Comparison of ENCODE assay signal across 8 cellular contexts in the genomic region with DNA sequence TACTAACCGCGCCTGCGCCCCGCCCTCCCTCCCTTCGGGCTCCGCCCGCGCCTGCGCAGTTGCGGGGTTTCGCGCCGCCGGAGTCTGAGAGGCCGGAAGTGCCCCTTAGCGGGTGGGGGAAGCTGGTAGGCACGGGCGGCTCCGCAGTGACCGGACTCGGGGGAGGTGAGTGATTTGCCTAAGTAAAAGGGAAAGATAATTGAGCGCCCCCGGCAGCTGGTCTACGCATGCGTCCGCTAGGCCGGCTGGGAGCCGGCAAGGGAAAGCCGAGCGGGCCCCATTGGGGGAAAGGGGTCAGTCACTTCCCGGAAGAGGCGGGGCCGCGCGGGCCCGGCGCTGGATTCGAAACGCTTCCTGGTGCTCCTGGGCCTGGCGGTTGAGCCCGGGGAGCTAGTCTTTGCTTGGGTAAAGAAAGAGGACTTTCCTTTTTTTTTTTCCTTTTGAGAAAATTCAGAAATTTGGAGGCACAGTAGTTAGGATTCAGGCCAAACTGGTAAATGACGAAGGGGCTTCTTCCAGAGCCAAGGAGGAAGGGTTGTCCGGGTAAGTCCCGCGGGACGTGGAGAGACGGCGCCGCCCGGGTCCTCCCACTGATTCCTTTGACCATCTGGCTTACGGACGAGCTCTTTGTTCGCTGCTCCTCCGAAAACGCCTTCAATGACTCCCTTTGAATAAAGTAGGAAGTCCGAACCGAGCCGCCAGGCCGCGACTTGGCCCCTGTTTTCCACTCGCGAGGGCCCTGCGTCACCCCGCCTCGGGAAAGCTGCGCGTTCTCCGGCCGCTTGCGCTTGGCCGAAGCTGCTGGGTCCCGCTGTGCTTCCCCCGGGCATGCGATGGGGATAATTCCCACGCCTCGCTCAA. TPM values are rescaled to one million over a fixed set of nuclear protein-coding genes. Genes with fewer than 3 reads are reported as not detected.
A peak's percentile ranks its signal among the peaks of the same experiment; 100 is the strongest.
DNase-seq lines count a peak whose midpoint lies in the region; ATAC-seq, FAIRE-seq and TF ChIP-seq lines count a peak whose summit lies in the region.

A gene with protein sequence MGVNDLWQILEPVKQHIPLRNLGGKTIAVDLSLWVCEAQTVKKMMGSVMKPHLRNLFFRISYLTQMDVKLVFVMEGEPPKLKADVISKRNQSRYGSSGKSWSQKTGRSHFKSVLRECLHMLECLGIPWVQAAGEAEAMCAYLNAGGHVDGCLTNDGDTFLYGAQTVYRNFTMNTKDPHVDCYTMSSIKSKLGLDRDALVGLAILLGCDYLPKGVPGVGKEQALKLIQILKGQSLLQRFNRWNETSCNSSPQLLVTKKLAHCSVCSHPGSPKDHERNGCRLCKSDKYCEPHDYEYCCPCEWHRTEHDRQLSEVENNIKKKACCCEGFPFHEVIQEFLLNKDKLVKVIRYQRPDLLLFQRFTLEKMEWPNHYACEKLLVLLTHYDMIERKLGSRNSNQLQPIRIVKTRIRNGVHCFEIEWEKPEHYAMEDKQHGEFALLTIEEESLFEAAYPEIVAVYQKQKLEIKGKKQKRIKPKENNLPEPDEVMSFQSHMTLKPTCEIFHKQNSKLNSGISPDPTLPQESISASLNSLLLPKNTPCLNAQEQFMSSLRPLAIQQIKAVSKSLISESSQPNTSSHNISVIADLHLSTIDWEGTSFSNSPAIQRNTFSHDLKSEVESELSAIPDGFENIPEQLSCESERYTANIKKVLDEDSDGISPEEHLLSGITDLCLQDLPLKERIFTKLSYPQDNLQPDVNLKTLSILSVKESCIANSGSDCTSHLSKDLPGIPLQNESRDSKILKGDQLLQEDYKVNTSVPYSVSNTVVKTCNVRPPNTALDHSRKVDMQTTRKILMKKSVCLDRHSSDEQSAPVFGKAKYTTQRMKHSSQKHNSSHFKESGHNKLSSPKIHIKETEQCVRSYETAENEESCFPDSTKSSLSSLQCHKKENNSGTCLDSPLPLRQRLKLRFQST (plus strand): TSS at position 336 of the 861 bp plus-strand sequence. CDS start 5,806 bp downstream, outside the sequence.
A gene with protein sequence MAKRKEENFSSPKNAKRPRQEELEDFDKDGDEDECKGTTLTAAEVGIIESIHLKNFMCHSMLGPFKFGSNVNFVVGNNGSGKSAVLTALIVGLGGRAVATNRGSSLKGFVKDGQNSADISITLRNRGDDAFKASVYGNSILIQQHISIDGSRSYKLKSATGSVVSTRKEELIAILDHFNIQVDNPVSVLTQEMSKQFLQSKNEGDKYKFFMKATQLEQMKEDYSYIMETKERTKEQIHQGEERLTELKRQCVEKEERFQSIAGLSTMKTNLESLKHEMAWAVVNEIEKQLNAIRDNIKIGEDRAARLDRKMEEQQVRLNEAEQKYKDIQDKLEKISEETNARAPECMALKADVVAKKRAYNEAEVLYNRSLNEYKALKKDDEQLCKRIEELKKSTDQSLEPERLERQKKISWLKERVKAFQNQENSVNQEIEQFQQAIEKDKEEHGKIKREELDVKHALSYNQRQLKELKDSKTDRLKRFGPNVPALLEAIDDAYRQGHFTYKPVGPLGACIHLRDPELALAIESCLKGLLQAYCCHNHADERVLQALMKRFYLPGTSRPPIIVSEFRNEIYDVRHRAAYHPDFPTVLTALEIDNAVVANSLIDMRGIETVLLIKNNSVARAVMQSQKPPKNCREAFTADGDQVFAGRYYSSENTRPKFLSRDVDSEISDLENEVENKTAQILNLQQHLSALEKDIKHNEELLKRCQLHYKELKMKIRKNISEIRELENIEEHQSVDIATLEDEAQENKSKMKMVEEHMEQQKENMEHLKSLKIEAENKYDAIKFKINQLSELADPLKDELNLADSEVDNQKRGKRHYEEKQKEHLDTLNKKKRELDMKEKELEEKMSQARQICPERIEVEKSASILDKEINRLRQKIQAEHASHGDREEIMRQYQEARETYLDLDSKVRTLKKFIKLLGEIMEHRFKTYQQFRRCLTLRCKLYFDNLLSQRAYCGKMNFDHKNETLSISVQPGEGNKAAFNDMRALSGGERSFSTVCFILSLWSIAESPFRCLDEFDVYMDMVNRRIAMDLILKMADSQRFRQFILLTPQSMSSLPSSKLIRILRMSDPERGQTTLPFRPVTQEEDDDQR (minus strand): TSS at position 8 of the 861 bp plus-strand sequence. CDS start 7,864 bp downstream, outside the sequence.

- no peak for TF ChIP-seq CTCF in DOHH2 (IDR thresholded peaks at IDR 0.05; ENCODE audit: low read depth, low read length, poor library complexity, severe bottlenecking)
- TF ChIP-seq CTCF in esophagus muscularis mucosa (IDR thresholded peaks at IDR 0.05): no peak

- H2AFZ ChIP-seq in GM23248 (peak within 1 kb of the TSS; percentile 87), Karpas-422 (ENCODE audit: low read length) (peak within 1 kb of the TSS; percentile 18; the same call in 1 of the 2 replicates)

- peaks cover 3 to 5% of the 10 kb centered on the region in 2 donors for H3K36me3 Mint-ChIP-seq in activated T-cell treated with anti-CD3 and anti-CD28 coated beads, Interleukin-2, amount 50 U/mL, for 72 hours (ENCODE audit: insufficient read depth in 2 of 2)

- WGBS in GM23248 (ENCODE audit: low coverage in 1 of 2, low lambda C conversion rate in 2 of 2, missing lambda C conversion rate in 2 of 2), 2 experiments: 1 to 2% methylated on average over 73 to 74 of the region's 76 CpGs
- WGBS in esophagus muscularis mucosa: under 1% methylated on average over 45 of the region's 76 CpGs

- no peaks in the 10 kb centered on the region for H3K9me2 ChIP-seq in DOHH2 (replicated peaks; ENCODE audit: control insufficient read depth, low read length)
- H3K9me2 ChIP-seq in GM23248 (ENCODE audit: insufficient read depth): no peaks in the 10 kb centered on the region
- no peaks in the 10 kb centered on the region for H3K9me2 ChIP-seq in Karpas-422 (replicated peaks; ENCODE audit: insufficient read depth, low read length)

- H3K4me1 ChIP-seq in DOHH2 (ENCODE audit: control insufficient read depth, low read length): peaks cover 53% of the 10 kb centered on the region
- H3K4me1 ChIP-seq in GM23248 (ENCODE audit: insufficient read depth): peaks cover 38% of the 10 kb centered on the region
- H3K4me1 ChIP-seq in Karpas-422 (ENCODE audit: low read length): peaks cover 69% of the 10 kb centered on the region
- H3K4me1 ChIP-seq in esophagus muscularis mucosa: peaks cover 14 to 21% (median 17%) of the 10 kb centered on the region in 4 donors
- peaks cover 0 to 16% of the 10 kb centered on the region in 2 donors for H3K4me1 ChIP-seq in muscle layer of duodenum (ENCODE audit: control insufficient read depth in 1 of 2, insufficient read depth in 2 of 2, low read length in 2 of 2)

- peak within 1 kb of the TSS; percentile 81 for H3K4me3 ChIP-seq in DOHH2 (ENCODE audit: low read length)
- peak within 1 kb of the TSS; percentile 96 for H3K4me3 ChIP-seq in GM23248
- H3K4me3 ChIP-seq in Karpas-422 (ENCODE audit: low read length): peak within 1 kb of the TSS; percentile 95
- peak within 1 kb of the TSS; percentile 91 to 98 (median 96) for H3K4me3 ChIP-seq in esophagus muscularis mucosa
- H3K4me3 ChIP-seq in muscle layer of duodenum (ENCODE audit: low read depth in 1 of 2, low read length in 2 of 2): peak within 1 kb of the TSS; percentile 60 to 92

- H3K27me3 ChIP-seq in DOHH2 (ENCODE audit: control insufficient read depth, low read length) (no peaks in the 10 kb centered on the region), GM23248 (replicated peaks; ENCODE audit: insufficient read depth) (no peaks in the 10 kb centered on the region), Karpas-422 (ENCODE audit: low read length) (no peaks in the 10 kb centered on the region), esophagus muscularis mucosa (no peaks in the 10 kb centered on the region), muscle layer of duodenum (ENCODE audit: low read depth, low read length) (no peaks in the 10 kb centered on the region)

- intact Hi-C loops in esophagus muscularis mucosa (cut with DNase I): no loop called here

- TF ChIP-seq POLR2A in esophagus muscularis mucosa (IDR thresholded peaks at IDR 0.05; ENCODE audit: low read depth): no peak

- H4K20me1 ChIP-seq in DOHH2 (ENCODE audit: control insufficient read depth, insufficient read depth, low read depth, low read length): peaks cover 18% of the 10 kb centered on the region
- no peaks in the 10 kb centered on the region for H4K20me1 ChIP-seq in GM23248 (ENCODE audit: insufficient read depth)
- peaks cover 39% of the 10 kb centered on the region for H4K20me1 ChIP-seq in Karpas-422 (ENCODE audit: insufficient read depth, low read depth, low read length)

- H3K4me3 Mint-ChIP-seq in activated T-cell treated with anti-CD3 and anti-CD28 coated beads, Interleukin-2, amount 50 U/mL, for 72 hours: peak within 1 kb of the TSS; percentile 84 to 98

- DNase-seq in GM23248: peak; percentile 94
- peak; percentile 99 for DNase-seq in Karpas-422
- peak; percentile 88 for DNase-seq in RCC 7860 (ENCODE audit: low spot score)
- peak; percentile 91 to 92 for DNase-seq in activated T-cell treated with anti-CD3 and anti-CD28 coated beads, Interleukin-2, amount 50 U/mL, for 72 hours
- DNase-seq in esophagus muscularis mucosa (ENCODE audit: extremely low spot score): peak; percentile 96
- peak; percentile 87 for DNase-seq in stimulated activated CD8-positive, alpha-beta memory T cell treated with anti-CD3 and anti-CD28 coated beads, Interleukin-7, amount 100 ng/mL, for 24 hours (ENCODE audit: low read depth)

- H3K4me2 ChIP-seq in DOHH2 (ENCODE audit: low read length) (peak within 1 kb of the TSS; percentile 81), GM23248 (ENCODE audit: unreplicated experiment) (peak within 1 kb of the TSS; percentile 97), Karpas-422 (ENCODE audit: low read depth, low read length, poor library complexity, severe bottlenecking) (peak within 1 kb of the TSS; percentile 92)

- peak; percentile 87 to 91 for ATAC-seq in activated T-cell treated with anti-CD3 and anti-CD28 coated beads, Interleukin-2, amount 50 U/mL, for 72 hours (replicated peaks in 1 of 2)

- no peak for FAIRE-seq in RCC 7860 (lab: Jason Lieb, UNC)

- no peaks in the 10 kb centered on the region for H3K27me3 Mint-ChIP-seq in activated T-cell treated with anti-CD3 and anti-CD28 coated beads, Interleukin-2, amount 50 U/mL, for 72 hours (ENCODE audit: low read depth)

- TF ChIP-seq EP300 in esophagus muscularis mucosa (IDR thresholded peaks at IDR 0.05): no peak

- peak within 1 kb of the TSS; percentile 91 for H3K9ac ChIP-seq in GM23248
- H3K9ac ChIP-seq in Karpas-422 (ENCODE audit: low read length): peak within 1 kb of the TSS; percentile 95

- H3K4me1 Mint-ChIP-seq in activated T-cell treated with anti-CD3 and anti-CD28 coated beads, Interleukin-2, amount 50 U/mL, for 72 hours (ENCODE audit: low read depth): peaks cover 37% of the 10 kb centered on the region

- H3F3A ChIP-seq in DOHH2 (ENCODE audit: control insufficient read depth, insufficient read depth): peaks cover 12% of the 10 kb centered on the region
- peaks cover 6% of the 10 kb centered on the region; the same call in 1 of the 2 replicates for H3F3A ChIP-seq in GM23248 (ENCODE audit: insufficient read depth)

- H3K9me3 ChIP-seq in DOHH2 (ENCODE audit: control insufficient read depth, insufficient read depth, low read length): no peaks in the 10 kb centered on the region
- H3K9me3 ChIP-seq in GM23248 (ENCODE audit: low read depth): no peaks in the 10 kb centered on the region
- no peaks in the 10 kb centered on the region for H3K9me3 ChIP-seq in Karpas-422 (ENCODE audit: low read length)
- no peaks in the 10 kb centered on the region for H3K9me3 ChIP-seq in esophagus muscularis mucosa
- H3K9me3 ChIP-seq in muscle layer of duodenum (ENCODE audit: control insufficient read depth in 1 of 2, low read length in 2 of 2): no peaks in the 10 kb centered on the region

- no peaks in the 10 kb centered on the region for H3K9me3 Mint-ChIP-seq in activated T-cell treated with anti-CD3 and anti-CD28 coated beads, Interleukin-2, amount 50 U/mL, for 72 hours

- H3K79me2 ChIP-seq in DOHH2 (ENCODE audit: control insufficient read depth, low read length) (peaks cover 96% of the 10 kb centered on the region), GM23248 (ENCODE audit: insufficient read depth) (peaks cover 91% of the 10 kb centered on the region), Karpas-422 (ENCODE audit: low read length) (peaks cover 81% of the 10 kb centered on the region)

- in situ Hi-C loops in GM23248 (cut with MboI): no loop called here

- H3K27ac ChIP-seq in DOHH2 (ENCODE audit: low read depth, low read length) (peak within 1 kb of the TSS; percentile 84), GM23248 (peak within 1 kb of the TSS; percentile 95), Karpas-422 (ENCODE audit: low read length) (peak within 1 kb of the TSS; percentile 95), esophagus muscularis mucosa (replicated peaks in 1 of 4) (peak within 1 kb of the TSS; percentile 94 to 99 (median 96)), muscle layer of duodenum (ENCODE audit: low read length) (peak within 1 kb of the TSS; percentile 87)

- H3K27ac Mint-ChIP-seq in activated T-cell treated with anti-CD3 and anti-CD28 coated beads, Interleukin-2, amount 50 U/mL, for 72 hours: peak within 1 kb of the TSS; percentile 100

- H3K36me3 ChIP-seq in DOHH2 (ENCODE audit: control insufficient read depth, low read length) (peaks cover 55% of the 10 kb centered on the region), GM23248 (ENCODE audit: low read depth) (no peaks in the 10 kb centered on the region), Karpas-422 (ENCODE audit: insufficient read depth, low read length) (peaks cover 39% of the 10 kb centered on the region), esophagus muscularis mucosa (no peaks in the 10 kb centered on the region), muscle layer of duodenum (ENCODE audit: control insufficient read depth in 1 of 2, insufficient read depth in 2 of 2, low read length in 2 of 2) (no peaks in the 10 kb centered on the region)

RNA-seq across cellular contexts. Expression of the first gene that starts in this region (rescaled TPM):
- 8.1 and 10.2 TPM in 2 replicates for total RNA-seq in GM23248 (2014; rRNA removed; shearing (Covaris generic))
- polyA plus RNA-seq in GM23248 (2016; fragmentation: Nextera tagmentation; extraction: Ambion mirVana): 3.9 and 4.5 TPM in 2 replicates
- 125 and 251 TPM in 2 replicates for total RNA-seq in Karpas-422 (2014; rRNA removed; shearing (Covaris generic); ENCODE audit: low replicate concordance)
- 10 to 100 TPM; 33.1 to 35.2 TPM for total RNA-seq in activated T-cell treated with anti-CD3 and anti-CD28 coated beads, Interleukin-2, amount 50 U/mL, for 72 hours
- 1 to 10 TPM; 1.2 to 7.3 (median 3.2) TPM for total RNA-seq in esophagus muscularis mucosa

RNA-seq across cellular contexts. Expression of the second gene that starts in this region (rescaled TPM):
- total RNA-seq in GM23248 (2014; rRNA removed; shearing (Covaris generic)): 21.4 and 22.0 TPM in 2 replicates
- 18.8 and 20.9 TPM in 2 replicates for polyA plus RNA-seq in GM23248 (2016; fragmentation: Nextera tagmentation; extraction: Ambion mirVana)
- 28.1 and 44.2 TPM in 2 replicates for total RNA-seq in Karpas-422 (2014; rRNA removed; shearing (Covaris generic); ENCODE audit: low replicate concordance)
- total RNA-seq in activated T-cell treated with anti-CD3 and anti-CD28 coated beads, Interleukin-2, amount 50 U/mL, for 72 hours: 10 to 100 TPM; 25.1 to 31.0 TPM
- total RNA-seq in esophagus muscularis mucosa: 10 to 100 TPM in 1 of 4 donors, 1 to 10 TPM in 3; 8.1 to 11.1 (median 9.7) TPM

Comparison
In these comparisons a context has a peak if more than half of its experiments do, and no peak if none do; other contexts are left out.
1. Peak in every context shown above with its lines: DNase-seq, ATAC-seq, H3K4me3 ChIP-seq and H3K27ac ChIP-seq.